In genomic region chr14:86714575-86714974, GRCh38 we compare ENCODE assay signal across 19 cellular contexts.
"Had no signal": no experiment of that assay in that cellular context is flagged by ENCODE, and none has a peak within 500 bp of the region (broad histone marks: within the 10 kb centered on the region; RNA-seq: fewer than 3 reads in every experiment).

No MANE protein-coding gene starts in this region.

- H3K4me1 ChIP-seq: esophagus muscularis mucosa, gastroesophageal sphincter, heart left ventricle, left lung, lower lobe of right lung had no signal

- H3K9me3 ChIP-seq: esophagus muscularis mucosa, gastroesophageal sphincter, heart left ventricle, left lung, lower lobe of right lung, mucosa of descending colon had no signal

- DNase-seq: dermis blood vessel endothelial cell; dorsolateral prefrontal cortex; effector CD4-positive, alpha-beta T cell; effector memory CD4-positive, alpha-beta T cell; foreskin keratinocyte; heart left ventricle; hypothalamus; immature natural killer cell; left cardiac atrium; left lung; left ventricle myocardium superior; lower lobe of right lung; mesenchymal stem cell; mucosa of descending colon; naive B cell had no signal

- ATAC-seq: foreskin keratinocyte, gastroesophageal sphincter, heart left ventricle, left cardiac atrium, left lung, left ventricle myocardium superior, lower lobe of right lung, mucosa of descending colon had no signal

- H3K27ac ChIP-seq: coronary artery, dorsolateral prefrontal cortex, esophagus muscularis mucosa, foreskin keratinocyte, gastroesophageal sphincter, heart left ventricle, hepatocyte, left lung, lower lobe of right lung had no signal

- H3K4me2 ChIP-seq: hepatocyte had no signal

- H3K36me3 ChIP-seq: esophagus muscularis mucosa, gastroesophageal sphincter, heart left ventricle, left lung, lower lobe of right lung had no signal

- H3K79me2 ChIP-seq: hepatocyte had no signal

- H3K4me3 ChIP-seq: coronary artery, dorsolateral prefrontal cortex, esophagus muscularis mucosa, gastroesophageal sphincter, heart left ventricle, hepatocyte, left lung, lower lobe of right lung, mucosa of descending colon had no signal

- H2AFZ ChIP-seq: hepatocyte had no signal

- H3K27me3 ChIP-seq: dorsolateral prefrontal cortex, esophagus muscularis mucosa, foreskin keratinocyte, gastroesophageal sphincter, heart left ventricle, hepatocyte, left lung had no signal
